15 cellular contexts compared by ENCODE assay signal in the genomic region with DNA sequence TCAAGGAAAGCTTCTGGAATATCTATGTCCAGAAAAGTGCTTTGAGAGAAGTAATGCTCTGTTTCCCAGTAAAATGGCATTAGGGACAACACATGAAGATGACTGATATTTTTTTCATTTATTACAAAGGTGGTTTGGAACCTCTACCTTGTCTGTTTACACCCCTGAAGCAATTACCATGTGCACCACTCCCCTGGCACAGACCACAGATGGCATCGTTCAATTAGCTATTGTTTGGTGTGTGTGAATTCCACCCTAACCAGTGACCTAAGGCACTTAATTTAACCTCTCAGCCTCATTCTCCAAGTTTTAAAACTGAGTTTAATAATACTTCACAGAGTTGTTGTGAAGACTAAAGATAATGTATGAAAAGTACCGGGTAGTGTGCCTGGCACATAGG.
A peak's percentile ranks its signal among the peaks of the same experiment; 100 is the strongest.
DNase-seq lines count a peak whose midpoint lies in the region; FAIRE-seq and TF ChIP-seq lines count a peak whose summit lies in the region.
"Had no signal": no experiment of that assay in that cellular context is flagged by ENCODE, and none has a peak within 500 bp of the region (broad histone marks: within the 10 kb centered on the region; RNA-seq: fewer than 3 reads in every experiment).

No MANE protein-coding gene starts in this region.

- no peak overlapping the region for H3K27ac Mint-ChIP-seq in immature natural killer cell
- H3K27ac Mint-ChIP-seq: B cell; CD4-positive, alpha-beta T cell; IgD-negative memory B cell had no signal

- no peaks in the 10 kb centered on the region for H3K36me3 Mint-ChIP-seq in immature natural killer cell
- H3K36me3 Mint-ChIP-seq: IgD-negative memory B cell had no signal

- no peaks in the 10 kb centered on the region for H3K4me1 Mint-ChIP-seq in immature natural killer cell
- H3K4me1 Mint-ChIP-seq: B cell had no signal

- TF ChIP-seq POLR2A in esophagus muscularis mucosa (IDR thresholded peaks at IDR 0.05; ENCODE audit: low read depth) = no peak

- H3K36me3 ChIP-seq in esophagus muscularis mucosa = no peaks in the 10 kb centered on the region
- H3K36me3 ChIP-seq: HAP-1 had no signal

- no peak overlapping the region for H3K4me3 Mint-ChIP-seq in immature natural killer cell
- H3K4me3 Mint-ChIP-seq: B cell; CD4-positive, alpha-beta T cell; IgD-negative memory B cell had no signal

- DNase-seq in NCI-H748 (lab: John Stamatoyannopoulos, UW; ENCODE audit: unreplicated experiment) (peak; percentile 63), NCI-H748 treated with DMSO at 0.1 percent for 48 hours (lab: John Stamatoyannopoulos, UW) (no peak), NCI-H1105 treated with DMSO at 0.1 percent for 48 hours (lab: John Stamatoyannopoulos, UW) (peak; percentile 20), esophagus muscularis mucosa (ENCODE audit: extremely low spot score) (peak; percentile 17), GM19239 (ENCODE audit: insufficient read length, low spot score) (no peak), medulla oblongata (ENCODE audit: extremely low spot score) (no peak), immature natural killer cell (no peak)
- DNase-seq: C1 segment of cervical spinal cord; Calu3; CD4-positive, alpha-beta T cell; DMS 273 treated with DMSO at 0.1 percent for 48 hours; GOT3 had no signal

- intact Hi-C loops in esophagus muscularis mucosa (cut with DNase I) = loop anchor here (10.0 kb wide), 1 partner anchor 185 kb away; no protein-coding TSS in a partner anchor

- H3K27me3 ChIP-seq in esophagus muscularis mucosa = no peaks in the 10 kb centered on the region

- no peak overlapping the region for H3K27ac ChIP-seq in esophagus muscularis mucosa (replicated peaks in 1 of 4)

- no peak overlapping the region for H3K4me3 ChIP-seq in esophagus muscularis mucosa
- H3K4me3 ChIP-seq: HAP-1 had no signal

- WGBS in esophagus muscularis mucosa = 68% methylated on average over 2 of the region's 2 CpGs

- TF ChIP-seq CTCF in esophagus muscularis mucosa (IDR thresholded peaks at IDR 0.05) = no peak

- H3K27me3 Mint-ChIP-seq in immature natural killer cell (ENCODE audit: low read depth in 3 of 3) = peaks cover 4 to 25% (median 9%) of the 10 kb centered on the region in 3 donors

- no peak for FAIRE-seq in GM19239 (lab: Jason Lieb, UNC)

- no peaks in the 10 kb centered on the region for H3K9me3 ChIP-seq in esophagus muscularis mucosa
- H3K9me3 ChIP-seq: HAP-1 had no signal

- TF ChIP-seq EP300 in esophagus muscularis mucosa (IDR thresholded peaks at IDR 0.05) = no peak

- no peaks in the 10 kb centered on the region for H3K9me3 Mint-ChIP-seq in immature natural killer cell
- H3K9me3 Mint-ChIP-seq: CD4-positive, alpha-beta T cell; IgD-negative memory B cell had no signal

- peaks cover 0 to 6% (median 0%) of the 10 kb centered on the region in 4 donors for H3K4me1 ChIP-seq in esophagus muscularis mucosa
- H3K4me1 ChIP-seq: HAP-1 had no signal

Comparison
In these comparisons a context has a peak if more than half of its experiments do, and no peak if none do; other contexts are left out.
1. DNase-seq: peak in NCI-H748 (single experiment), NCI-H1105 treated with DMSO at 0.1 percent for 48 hours (single experiment) and esophagus muscularis mucosa (single experiment); none in NCI-H748 treated with DMSO at 0.1 percent for 48 hours (single experiment), GM19239 (single experiment), medulla oblongata (single experiment) and immature natural killer cell (0 of 3).